ENCODE assay signal across 28 cellular contexts in genomic region chr1:236377832-236378535, GRCh38. TPM values are rescaled to one million over a fixed set of nuclear protein-coding genes. Genes with fewer than 3 reads are reported as not detected.
"Had no signal": no experiment of that assay in that cellular context is flagged by ENCODE, and none has a peak within 500 bp of the region (broad histone marks: within the 10 kb centered on the region; RNA-seq: fewer than 3 reads in every experiment).

No MANE protein-coding gene starts in this region.

- H3K36me3 Mint-ChIP-seq: activated CD4-positive, alpha-beta memory T cell treated with anti-CD3 and anti-CD28 coated beads for 36 hours; stimulated activated memory B cell treated with anti-CD40 and anti-IgM and Interleukin-4, amounts not matched to agents 10 μg/mL and 1 μg/mL and 100 μg/mL, for 72 hours had no signal

- H3K27ac Mint-ChIP-seq: activated CD4-positive, alpha-beta memory T cell treated with anti-CD3 and anti-CD28 coated beads for 36 hours; activated CD4-positive, alpha-beta T cell treated with anti-CD3 and anti-CD28 coated beads, Interleukin-2, amount 10 ng/mL, durations not matched to agents 24 days and 14 days; activated naive CD4-positive, alpha-beta T cell treated with anti-CD3 and anti-CD28 coated beads for 36 hours; activated naive CD8-positive, alpha-beta T cell treated with anti-CD3 and anti-CD28 coated beads, Interleukin-2, amount 10 ng/mL, durations not matched to agents 7 days and 5 days; activated T-helper 1 cell treated with anti-CD3 and anti-CD28 coated beads, Interleukin-12 subunit alpha, Interleukin-12 subunit beta, Interleukin-2, Interleukin-4 antibody, amounts not matched to agents 30 ng/mL and 10 ng/mL and 1 ng/mL, durations not matched to agents 14 hours and 24 hours and 36 hours; effector memory CD8-positive, alpha-beta T cell; natural killer cell treated with Interleukin-12 subunit alpha and Interleukin-12 subunit beta and Interleukin-15 and Interleukin-18, amount 100 ng/mL, for 72 hours; stimulated activated memory B cell treated with anti-CD40 and anti-IgM and Interleukin-4, amounts not matched to agents 10 μg/mL and 1 μg/mL and 100 μg/mL, for 72 hours had no signal

- ATAC-seq: effector memory CD8-positive, alpha-beta T cell; gastrocnemius medialis; left lung; lower lobe of right lung; natural killer cell treated with Interleukin-12 subunit alpha and Interleukin-12 subunit beta and Interleukin-15 and Interleukin-18, amount 100 ng/mL, for 72 hours; stimulated activated memory B cell treated with anti-CD40 and anti-IgM and Interleukin-4, amounts not matched to agents 10 μg/mL and 1 μg/mL and 100 μg/mL, for 72 hours had no signal

- H3K9me3 Mint-ChIP-seq: effector memory CD8-positive, alpha-beta T cell; natural killer cell treated with Interleukin-12 subunit alpha and Interleukin-12 subunit beta and Interleukin-15 and Interleukin-18, amount 100 ng/mL, for 72 hours had no signal

- H3K27me3 Mint-ChIP-seq: effector memory CD8-positive, alpha-beta T cell had no signal

- H3K4me3 Mint-ChIP-seq: activated CD4-positive, alpha-beta memory T cell treated with anti-CD3 and anti-CD28 coated beads for 36 hours; activated CD4-positive, alpha-beta T cell treated with anti-CD3 and anti-CD28 coated beads, Interleukin-2, amount 10 ng/mL, durations not matched to agents 24 days and 14 days; activated naive CD4-positive, alpha-beta T cell treated with anti-CD3 and anti-CD28 coated beads for 36 hours; activated naive CD8-positive, alpha-beta T cell treated with anti-CD3 and anti-CD28 coated beads, Interleukin-2, amount 10 ng/mL, durations not matched to agents 7 days and 5 days; activated T-helper 1 cell treated with anti-CD3 and anti-CD28 coated beads, Interleukin-12 subunit alpha, Interleukin-12 subunit beta, Interleukin-2, Interleukin-4 antibody, amounts not matched to agents 30 ng/mL and 10 ng/mL and 1 ng/mL, durations not matched to agents 14 hours and 24 hours and 36 hours; effector memory CD8-positive, alpha-beta T cell; natural killer cell treated with Interleukin-12 subunit alpha and Interleukin-12 subunit beta and Interleukin-15 and Interleukin-18, amount 100 ng/mL, for 72 hours; stimulated activated memory B cell treated with anti-CD40 and anti-IgM and Interleukin-4, amounts not matched to agents 10 μg/mL and 1 μg/mL and 100 μg/mL, for 72 hours had no signal

- DNase-seq: activated CD4-positive, alpha-beta memory T cell treated with anti-CD3 and anti-CD28 coated beads for 36 hours; activated CD4-positive, alpha-beta T cell treated with anti-CD3 and anti-CD28 coated beads, Interleukin-2, amount 10 ng/mL, durations not matched to agents 24 days and 14 days; activated CD4-positive, CD25-positive, alpha-beta regulatory T cell treated with anti-CD3 and anti-CD28 coated beads, Interleukin-2, amount 50 U/mL, for 72 hours; activated CD8-positive, alpha-beta memory T cell treated with anti-CD3 and anti-CD28 coated beads, Interleukin-2, amount 50 U/mL, for 4 hours; activated effector memory CD4-positive, alpha-beta T cell treated with anti-CD3 and anti-CD28 coated beads, Interleukin-2, amount 50 U/mL, for 16 hours; activated naive CD4-positive, alpha-beta T cell treated with anti-CD3 and anti-CD28 coated beads for 36 hours; activated naive CD8-positive, alpha-beta T cell treated with anti-CD3 and anti-CD28 coated beads, Interleukin-2, amount 10 ng/mL, durations not matched to agents 7 days and 5 days; activated T-cell treated with anti-CD3 and anti-CD28 coated beads, Interleukin-2, amount 50 U/mL, for 1 hour; amniotic stem cell; brain microvascular endothelial cell; dorsolateral prefrontal cortex; effector memory CD8-positive, alpha-beta T cell; erythroblast; gastrocnemius medialis; glutamatergic neuron; left lung; lower lobe of right lung; mesenchymal stem cell; stimulated activated CD4-positive, alpha-beta T cell treated with anti-CD3 and anti-CD28 coated beads, Interleukin-1b, Interleukin-23, amount 100 ng/mL, for 48 hours; stimulated activated CD4-positive, alpha-beta T cell treated with anti-CD3 and anti-CD28 coated beads, Interleukin-4, amount 100 ng/mL, for 4 hours; stimulated activated CD8-positive, alpha-beta memory T cell treated with anti-CD3 and anti-CD28 coated beads, Interleukin-4, amount 100 ng/mL, for 48 hours; T-helper 2 cell; testis; transverse colon had no signal

RNA-seq across cellular contexts. Expression of gene EDARADD, which starts 16.1 kb away (rescaled TPM):
- total RNA-seq: gastrocnemius medialis, myocyte had no signal
